In genomic region chr1:244945109-244945671, GRCh38 we compare ENCODE assay signal across 11 cellular contexts.
DNase-seq lines count a peak whose midpoint lies in the region; ATAC-seq and TF ChIP-seq lines count a peak whose summit lies in the region.
"Had no signal": no experiment of that assay in that cellular context is flagged by ENCODE, and none has a peak within 500 bp of the region (broad histone marks: within the 10 kb centered on the region; RNA-seq: fewer than 3 reads in every experiment).

No MANE protein-coding gene starts in this region.

- no peaks in the 10 kb centered on the region for H3K27me3 Mint-ChIP-seq in activated naive CD8-positive, alpha-beta T cell treated with anti-CD3 and anti-CD28 coated beads, Interleukin-2, amount 50 U/mL, for 24 hours

- no peak overlapping the region for H3K4me3 Mint-ChIP-seq in activated naive CD8-positive, alpha-beta T cell treated with anti-CD3 and anti-CD28 coated beads, Interleukin-2, amount 50 U/mL, for 24 hours
- H3K4me3 Mint-ChIP-seq: HFFc6 had no signal

- no peak overlapping the region for H3K27ac ChIP-seq in caudate nucleus (ENCODE audit: low read depth, low read length)

- no peaks in the 10 kb centered on the region for H3K36me3 Mint-ChIP-seq in activated naive CD8-positive, alpha-beta T cell treated with anti-CD3 and anti-CD28 coated beads, Interleukin-2, amount 50 U/mL, for 24 hours (ENCODE audit: low read depth)

- peaks cover 5% of the 10 kb centered on the region for H3K4me1 Mint-ChIP-seq in activated naive CD8-positive, alpha-beta T cell treated with anti-CD3 and anti-CD28 coated beads, Interleukin-2, amount 50 U/mL, for 24 hours

- H3K4me3 ChIP-seq in foreskin fibroblast (ENCODE audit: low read depth in 1 of 2, low read length in 2 of 2), result no peak overlapping the region

- ATAC-seq in GM18873 (IDR thresholded peaks at IDR 0.05; ENCODE audit: low FRiP score, unreplicated experiment), result peak; percentile 90
- peak; percentile 77 for ATAC-seq in GM21619 (IDR thresholded peaks at IDR 0.05; ENCODE audit: unreplicated experiment)
- ATAC-seq in HG03175 (IDR thresholded peaks at IDR 0.05; ENCODE audit: unreplicated experiment), result peak; percentile 85
- peak; percentile 33 for ATAC-seq in activated naive CD8-positive, alpha-beta T cell treated with anti-CD3 and anti-CD28 coated beads, Interleukin-2, amount 50 U/mL, for 24 hours

- H3K27ac Mint-ChIP-seq in activated naive CD8-positive, alpha-beta T cell treated with anti-CD3 and anti-CD28 coated beads, Interleukin-2, amount 50 U/mL, for 24 hours, result peak overlapping the region; percentile 46
- H3K27ac Mint-ChIP-seq: HFFc6 had no signal

- DNase-seq in activated naive CD8-positive, alpha-beta T cell treated with anti-CD3 and anti-CD28 coated beads, Interleukin-2, amount 50 U/mL, for 24 hours, result no peak
- DNase-seq in NCI-H526 (lab: John Stamatoyannopoulos, UW), result no peak
- DNase-seq in foreskin fibroblast, result no peak
- no peak for DNase-seq in caudate nucleus (lab: John Stamatoyannopoulos, UW)
- DNase-seq: activated CD8-positive, alpha-beta memory T cell treated with anti-CD3 and anti-CD28 coated beads, Interleukin-2, amount 50 U/mL, for 4 hours; DMS53; HFFc6; NCI-H2227 treated with DMSO at 0.1 percent for 48 hours had no signal

- TF ChIP-seq CTCF in foreskin fibroblast (IDR thresholded peaks at IDR 0.05; ENCODE audit: low read depth, low read length), result no peak

- peaks cover 4% of the 10 kb centered on the region for H3K9me3 Mint-ChIP-seq in activated naive CD8-positive, alpha-beta T cell treated with anti-CD3 and anti-CD28 coated beads, Interleukin-2, amount 50 U/mL, for 24 hours
- H3K9me3 Mint-ChIP-seq: HFFc6 had no signal

Comparison
In these comparisons a context has a peak if more than half of its experiments do, and no peak if none do; other contexts are left out.
1. ATAC-seq: peak in every context shown above with its lines; median percentile 90 in GM18873; 85 in HG03175; 77 in GM21619; 33 in activated naive CD8-positive, alpha-beta T cell treated with anti-CD3 and anti-CD28 coated beads, Interleukin-2, amount 50 U/mL, for 24 hours.